ENCODE assay signal across 14 cellular contexts in the genomic region with DNA sequence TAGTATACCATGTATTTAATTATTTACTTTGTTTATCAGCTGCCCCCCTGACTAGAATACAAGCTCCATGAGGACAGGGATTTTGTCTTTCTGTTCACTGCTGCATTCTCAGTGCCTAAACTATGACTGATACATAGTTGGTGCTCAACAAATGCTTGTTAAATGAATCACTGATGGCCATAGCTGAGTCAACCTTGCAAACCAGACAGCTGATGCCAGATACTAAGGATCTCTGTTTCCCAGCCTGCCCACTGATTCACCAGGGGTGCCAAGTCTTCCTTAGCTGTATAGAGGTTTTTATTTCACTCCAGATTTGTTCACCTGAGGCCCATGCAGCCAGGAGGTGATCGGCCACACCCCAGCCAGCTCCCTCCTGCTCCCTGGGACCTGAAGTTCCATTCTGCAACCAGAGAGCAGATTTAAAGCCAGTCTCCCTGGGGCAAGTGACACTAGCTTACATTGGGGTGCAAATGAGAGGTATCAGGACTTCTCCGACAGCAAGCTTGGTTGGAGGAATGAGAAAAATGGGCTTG.
"Had no signal": no experiment of that assay in that cellular context is flagged by ENCODE, and none has a peak within 500 bp of the region (broad histone marks: within the 10 kb centered on the region; RNA-seq: fewer than 3 reads in every experiment).

No MANE protein-coding gene starts in this region.

- H3K27ac ChIP-seq: ascending aorta, coronary artery, testis had no signal

- H3K4me1 Mint-ChIP-seq: activated CD4-positive, alpha-beta memory T cell treated with anti-CD3 and anti-CD28 coated beads, Interleukin-2, amount 10 ng/mL, durations not matched to agents 7 days and 5 days; immature natural killer cell; memory B cell; nephron progenitor cell had no signal

- H3K9me3 Mint-ChIP-seq: activated CD4-positive, alpha-beta memory T cell treated with anti-CD3 and anti-CD28 coated beads, Interleukin-2, amount 10 ng/mL, durations not matched to agents 7 days and 5 days; activated T-cell treated with anti-CD3 and anti-CD28 coated beads, Interleukin-2, amount 50 U/mL, for 72 hours; immature natural killer cell; memory B cell; stimulated activated naive CD8-positive, alpha-beta T cell treated with anti-CD3 and anti-CD28 coated beads, Interleukin-15, Interleukin-2, amounts not matched to agents 100 ng/mL and 50 ng/mL, for 24 hours had no signal

- H3K27ac Mint-ChIP-seq: activated CD4-positive, alpha-beta memory T cell treated with anti-CD3 and anti-CD28 coated beads, Interleukin-2, amount 10 ng/mL, durations not matched to agents 7 days and 5 days; activated T-cell treated with anti-CD3 and anti-CD28 coated beads, Interleukin-2, amount 50 U/mL, for 72 hours; immature natural killer cell; memory B cell; nephron progenitor cell; stimulated activated naive CD8-positive, alpha-beta T cell treated with anti-CD3 and anti-CD28 coated beads, Interleukin-15, Interleukin-2, amounts not matched to agents 100 ng/mL and 50 ng/mL, for 24 hours had no signal

- ATAC-seq: activated T-cell treated with anti-CD3 and anti-CD28 coated beads, Interleukin-2, amount 50 U/mL, for 72 hours had no signal

- H3K27me3 Mint-ChIP-seq: activated CD4-positive, alpha-beta memory T cell treated with anti-CD3 and anti-CD28 coated beads, Interleukin-2, amount 10 ng/mL, durations not matched to agents 7 days and 5 days; memory B cell; stimulated activated naive CD8-positive, alpha-beta T cell treated with anti-CD3 and anti-CD28 coated beads, Interleukin-15, Interleukin-2, amounts not matched to agents 100 ng/mL and 50 ng/mL, for 24 hours had no signal

- H3K4me3 Mint-ChIP-seq: activated CD4-positive, alpha-beta memory T cell treated with anti-CD3 and anti-CD28 coated beads, Interleukin-2, amount 10 ng/mL, durations not matched to agents 7 days and 5 days; activated T-cell treated with anti-CD3 and anti-CD28 coated beads, Interleukin-2, amount 50 U/mL, for 72 hours; immature natural killer cell; memory B cell; nephron progenitor cell; stimulated activated naive CD8-positive, alpha-beta T cell treated with anti-CD3 and anti-CD28 coated beads, Interleukin-15, Interleukin-2, amounts not matched to agents 100 ng/mL and 50 ng/mL, for 24 hours had no signal

- H3K4me3 ChIP-seq: ascending aorta, coronary artery, testis had no signal

- H3K9me3 ChIP-seq: ascending aorta, testis had no signal

- H3K36me3 Mint-ChIP-seq: immature natural killer cell, memory B cell had no signal

- H3K27me3 ChIP-seq: ascending aorta, testis had no signal

- H3K36me3 ChIP-seq: ascending aorta had no signal

- H3K4me1 ChIP-seq: ascending aorta, testis had no signal

- DNase-seq: activated CD4-positive, alpha-beta memory T cell treated with anti-CD3 and anti-CD28 coated beads, Interleukin-2, amount 10 ng/mL, durations not matched to agents 7 days and 5 days; activated gamma-delta T cell treated with Interleukin-2 at 50 U/mL for 16 hours; activated T-cell treated with anti-CD3 and anti-CD28 coated beads, Interleukin-2, amount 50 U/mL, for 72 hours; central memory CD4-positive, alpha-beta T cell; effector CD8-positive, alpha-beta T cell; immature natural killer cell; nephron progenitor cell; stimulated activated CD4-positive, alpha-beta T cell treated with anti-CD3 and anti-CD28 coated beads, Interleukin-4, amount 100 ng/mL, for 24 hours; SW 1271; testis had no signal
